In the genomic region with DNA sequence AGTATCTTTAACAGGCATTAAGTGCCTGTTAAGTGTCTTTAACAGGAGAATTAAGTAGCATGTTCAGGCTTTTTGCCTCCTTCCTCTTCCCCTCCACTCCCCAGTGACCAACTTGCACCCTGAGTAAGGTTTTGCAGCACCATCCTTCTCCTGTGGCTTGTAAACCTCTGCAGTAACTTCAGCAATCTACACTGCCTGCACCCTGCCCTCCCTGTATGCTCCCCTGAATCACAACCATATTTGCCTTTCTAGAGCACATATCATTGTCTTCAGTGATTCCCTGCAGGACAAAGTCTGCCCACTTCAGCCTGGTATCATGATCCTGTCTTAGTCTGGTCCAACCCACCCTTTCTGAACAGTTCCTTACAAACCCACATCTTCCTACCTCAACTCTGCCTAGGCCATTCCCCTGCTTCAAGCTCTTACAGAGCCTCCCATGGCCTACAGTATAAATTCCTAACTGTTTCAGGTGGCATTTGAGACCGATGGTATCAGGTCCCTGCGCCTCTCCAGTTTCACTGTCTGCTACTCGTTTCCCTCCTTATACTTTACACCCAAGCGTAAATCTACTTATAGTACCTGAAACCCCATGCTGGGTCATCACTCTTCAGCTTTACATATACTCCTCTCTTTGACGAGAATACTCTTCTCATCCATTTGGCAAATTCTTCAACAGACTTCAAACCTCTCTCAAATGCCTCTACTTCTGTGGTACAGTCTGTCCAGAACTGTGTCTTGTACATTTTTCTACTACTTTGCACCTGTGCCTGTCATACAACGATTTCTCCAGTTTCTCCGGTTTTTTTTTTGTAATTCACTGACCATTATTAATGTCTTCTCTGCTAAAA, we compare ENCODE assay signal across 14 cellular contexts.
A peak's percentile ranks its signal among the peaks of the same experiment; 100 is the strongest.
DNase-seq lines count a peak whose midpoint lies in the region; TF ChIP-seq lines count a peak whose summit lies in the region.
"Had no signal": no experiment of that assay in that cellular context is flagged by ENCODE, and none has a peak within 500 bp of the region (broad histone marks: within the 10 kb centered on the region; RNA-seq: fewer than 3 reads in every experiment).

No MANE protein-coding gene starts in this region.

- no peaks in the 10 kb centered on the region for H3K9me2 ChIP-seq in Loucy (replicated peaks; ENCODE audit: low read depth, low read length)

- TF ChIP-seq CTCF in Loucy (conservative IDR thresholded peaks at IDR 0.05; ENCODE audit: low read length) (no peak), mammary epithelial cell (conservative IDR thresholded peaks at IDR 0.05 in 1 of 2, IDR thresholded peaks at IDR 0.05 in 1 of 2; ENCODE audit: extremely low read depth in 1 of 2, insufficient read depth in 1 of 2, low read depth in 1 of 2, low read length in 2 of 2) (no peak)

- DNase-seq in mammary epithelial cell: no peak
- DNase-seq in SKM-1 (lab: John Stamatoyannopoulos, UW; ENCODE audit: unreplicated experiment): no peak
- no peak for DNase-seq in HAP-1 (ENCODE audit: low spot score in 2 of 2)
- no peak for DNase-seq in mesendoderm
- no peak for DNase-seq in H7
- DNase-seq: activated naive CD4-positive, alpha-beta T cell; CD4-positive, CD25-positive, alpha-beta regulatory T cell; GOT3; Kasumi-1; NCI-H2227 treated with DMSO at 0.1 percent for 48 hours had no signal

- CTCF ChIA-PET in mammary epithelial cell (lab: Charles Lee; ENCODE audit: low non-redundant PET): no interaction called here

- no peak overlapping the region for H4K5ac ChIP-seq in mesendoderm (ENCODE audit: low read length)

- H3K4me1 ChIP-seq in Loucy (ENCODE audit: insufficient read depth, low read length, poor library complexity, severe bottlenecking): peaks cover 83% of the 10 kb centered on the region
- H3K4me1 ChIP-seq in mammary epithelial cell (ENCODE audit: insufficient read depth, low read length): peaks cover 22% of the 10 kb centered on the region
- H3K4me1 ChIP-seq in muscle layer of colon (ENCODE audit: insufficient read depth, low read length): peaks cover 60% of the 10 kb centered on the region
- peaks cover 55% of the 10 kb centered on the region for H3K4me1 ChIP-seq in stomach smooth muscle (ENCODE audit: control insufficient read depth, insufficient read depth, low read length)
- no peaks in the 10 kb centered on the region for H3K4me1 ChIP-seq in HAP-1
- H3K4me1 ChIP-seq in mesendoderm (ENCODE audit: control insufficient read depth, low read depth, low read length): no peaks in the 10 kb centered on the region

- no peaks in the 10 kb centered on the region for H3K79me1 ChIP-seq in mesendoderm (ENCODE audit: low read length)

- no peaks in the 10 kb centered on the region for H3K27me3 ChIP-seq in Loucy (ENCODE audit: insufficient read depth, low read length, poor library complexity, severe bottlenecking)
- H3K27me3 ChIP-seq in mammary epithelial cell (ENCODE audit: insufficient read depth, low read length): no peaks in the 10 kb centered on the region
- H3K27me3 ChIP-seq in muscle layer of colon (ENCODE audit: control insufficient read depth in 1 of 2, insufficient read depth in 2 of 2, low read length in 2 of 2): no peaks in the 10 kb centered on the region
- no peaks in the 10 kb centered on the region for H3K27me3 ChIP-seq in stomach smooth muscle (ENCODE audit: control insufficient read depth in 1 of 2, insufficient read depth in 2 of 2, low read length in 2 of 2)
- H3K27me3 ChIP-seq in HAP-1 (ENCODE audit: low read depth): no peaks in the 10 kb centered on the region
- no peaks in the 10 kb centered on the region for H3K27me3 ChIP-seq in mesendoderm (ENCODE audit: insufficient read depth, low read length, poor library complexity)
- peaks cover 4% of the 10 kb centered on the region; the same call in 1 of the 2 replicates for H3K27me3 ChIP-seq in H7 (ENCODE audit: control insufficient read depth, insufficient read depth, low read length)
- H3K27me3 ChIP-seq: SJSA1 had no signal

- intact Hi-C loops in mammary epithelial cell (cut with micrococcal nuclease): loop anchor here (5.0 kb wide), 1 partner anchor 70 kb away; the partner anchor contains the start of gene ZHX3

- H2BK5ac ChIP-seq in mesendoderm (ENCODE audit: low read length): no peak overlapping the region

- H3K23ac ChIP-seq in mesendoderm (ENCODE audit: low read length): no peak overlapping the region

- H3K4me3 ChIP-seq in Loucy (ENCODE audit: low read length, poor library complexity, severe bottlenecking) (no peak overlapping the region), mammary epithelial cell (replicated peaks in 1 of 3; ENCODE audit: insufficient read depth in 1 of 3, low read depth in 2 of 3, low read length in 3 of 3) (no peak overlapping the region), muscle layer of colon (ENCODE audit: low read depth in 1 of 2, low read length in 2 of 2) (peak overlapping the region; percentile 0 to 22), stomach smooth muscle (ENCODE audit: low read length in 2 of 2) (peak overlapping the region in 1 of 2 donors; percentile 16), HAP-1 (no peak overlapping the region), mesendoderm (ENCODE audit: low read length) (no peak overlapping the region), H7 (ENCODE audit: insufficient read depth, low read depth, low read length) (no peak overlapping the region)
- H3K4me3 ChIP-seq: SJSA1 had no signal

- H3K27ac ChIP-seq in mammary epithelial cell (ENCODE audit: insufficient read depth, low read depth, low read length): peak overlapping the region; percentile 69
- H3K27ac ChIP-seq in muscle layer of colon (ENCODE audit: low read depth, low read length): peak overlapping the region; percentile 83
- peak overlapping the region; percentile 97 for H3K27ac ChIP-seq in stomach smooth muscle (ENCODE audit: low read length)
- H3K27ac ChIP-seq in mesendoderm (ENCODE audit: low read depth, low read length): no peak overlapping the region
- H3K27ac ChIP-seq: SJSA1 had no signal

- in situ Hi-C loops in mammary epithelial cell (cut with MboI; ENCODE audit: low sequenced_read_pairs in 2 of 2): no loop called here
- in situ Hi-C loops in HAP-1 (cut with MboI; ENCODE audit: low sequenced_read_pairs): no loop called here

- no TSS peak for BruUV-seq in mammary epithelial cell (replicated peaks; lab: Mats Ljungman, UMichigan)

- no peak overlapping the region for H3K56ac ChIP-seq in mesendoderm (ENCODE audit: low read length)

- 78% methylated on average over 6 of the region's 7 CpGs for WGBS in mammary epithelial cell (ENCODE audit: low coverage, missing lambda C conversion rate)
- no CpG with 5 or more reads among the region's 7 CpGs for WGBS in mesendoderm (ENCODE audit: extremely low coverage, insufficient coverage, low lambda C conversion rate)

- H3K9ac ChIP-seq in Loucy (ENCODE audit: low read depth, low read length, poor library complexity, severe bottlenecking) (peak overlapping the region; percentile 4), mammary epithelial cell (ENCODE audit: insufficient read depth, low read length) (no peak overlapping the region), muscle layer of colon (ENCODE audit: low read length) (no peak overlapping the region), stomach smooth muscle (ENCODE audit: low read length in 2 of 2) (peak overlapping the region; percentile 21 to 66), mesendoderm (ENCODE audit: low read length) (no peak overlapping the region)

- no peak overlapping the region for H3K18ac ChIP-seq in mesendoderm (ENCODE audit: low read length)

- no peaks in the 10 kb centered on the region for H3K36me3 ChIP-seq in Loucy (ENCODE audit: insufficient read depth, low read length)
- no peaks in the 10 kb centered on the region for H3K36me3 ChIP-seq in mammary epithelial cell (ENCODE audit: insufficient read depth, low read length)
- H3K36me3 ChIP-seq in muscle layer of colon (ENCODE audit: insufficient read depth, low read length): no peaks in the 10 kb centered on the region
- no peaks in the 10 kb centered on the region for H3K36me3 ChIP-seq in stomach smooth muscle (ENCODE audit: control insufficient read depth in 2 of 2, insufficient read depth in 2 of 2, low read length in 2 of 2)
- no peaks in the 10 kb centered on the region for H3K36me3 ChIP-seq in HAP-1 (replicated peaks)
- no peaks in the 10 kb centered on the region for H3K36me3 ChIP-seq in mesendoderm (ENCODE audit: control insufficient read depth, insufficient read depth, low read length)
- no peaks in the 10 kb centered on the region for H3K36me3 ChIP-seq in H7 (replicated peaks; ENCODE audit: control insufficient read depth, insufficient read depth, low read length)

- H3K9me3 ChIP-seq in Loucy (ENCODE audit: insufficient read depth, low read depth, low read length) (no peaks in the 10 kb centered on the region), mammary epithelial cell (replicated peaks; ENCODE audit: insufficient read depth, low read length) (no peaks in the 10 kb centered on the region), muscle layer of colon (ENCODE audit: low read length) (no peaks in the 10 kb centered on the region), stomach smooth muscle (ENCODE audit: control insufficient read depth in 2 of 2, low read length in 2 of 2) (no peaks in the 10 kb centered on the region), HAP-1 (no peaks in the 10 kb centered on the region)
- H3K9me3 ChIP-seq: SJSA1 had no signal

- no peaks in the 10 kb centered on the region; the same call in 1 of the 2 replicates for H3K79me2 ChIP-seq in Loucy (ENCODE audit: insufficient read depth, low read length)
- H3K79me2 ChIP-seq in mammary epithelial cell (ENCODE audit: insufficient read depth, low read length): peaks cover 28% of the 10 kb centered on the region
- no peaks in the 10 kb centered on the region for H3K79me2 ChIP-seq in mesendoderm (ENCODE audit: control insufficient read depth, insufficient read depth, low read length)

- H2AK5ac ChIP-seq in mesendoderm (ENCODE audit: low read length): no peak overlapping the region

- no peaks in the 10 kb centered on the region for H4K20me1 ChIP-seq in Loucy (ENCODE audit: insufficient read depth, low read length, poor library complexity, severe bottlenecking)
- no peaks in the 10 kb centered on the region for H4K20me1 ChIP-seq in mammary epithelial cell (ENCODE audit: insufficient read depth, low read length)

- no peak overlapping the region for H2AFZ ChIP-seq in Loucy (ENCODE audit: low read length)
- no peak overlapping the region for H2AFZ ChIP-seq in mammary epithelial cell (ENCODE audit: low read depth, low read length)

- H3F3A ChIP-seq in Loucy (ENCODE audit: low read depth): no peaks in the 10 kb centered on the region

- dilution Hi-C loops in mammary epithelial cell (cut with HindIII; ENCODE audit: low sequenced_read_pairs): no loop called here

- no peak overlapping the region for H4K8ac ChIP-seq in mesendoderm (ENCODE audit: low read depth, low read length)

- no peak overlapping the region for H2BK120ac ChIP-seq in mesendoderm (ENCODE audit: low read depth, low read length)

- no peak overlapping the region for H2BK15ac ChIP-seq in mesendoderm (replicated peaks; ENCODE audit: low read depth)

- no peak overlapping the region for H3K4ac ChIP-seq in mesendoderm (ENCODE audit: low read depth, low read length)

- H3K4me2 ChIP-seq in Loucy (ENCODE audit: low read depth, low read length, poor library complexity, severe bottlenecking): no peak overlapping the region
- no peak overlapping the region for H3K4me2 ChIP-seq in mammary epithelial cell (ENCODE audit: insufficient read depth, low read depth, low read length)
- H3K4me2 ChIP-seq in mesendoderm (ENCODE audit: low read length): no peak overlapping the region

Comparison
In these comparisons a context has a peak if more than half of its experiments do, and no peak if none do; other contexts are left out.
1. H3K4me3 ChIP-seq: peak in muscle layer of colon (2 of 2); none in Loucy (single experiment), mammary epithelial cell (0 of 3), HAP-1 (single experiment), mesendoderm (single experiment) and H7 (single experiment).
2. H3K9ac ChIP-seq: peak in Loucy (single experiment) and stomach smooth muscle (2 of 2); none in mammary epithelial cell (single experiment), muscle layer of colon (single experiment) and mesendoderm (single experiment).